10 cellular contexts compared by ENCODE assay signal in genomic region chr5:159240301-159240870, GRCh38. TPM values are rescaled to one million over a fixed set of nuclear protein-coding genes. Genes with fewer than 3 reads are reported as not detected.
DNase-seq lines count a peak whose midpoint lies in the region; TF ChIP-seq lines count a peak whose summit lies in the region.
"Had no signal": no experiment of that assay in that cellular context is flagged by ENCODE, and none has a peak within 500 bp of the region (broad histone marks: within the 10 kb centered on the region; RNA-seq: fewer than 3 reads in every experiment).

No MANE protein-coding gene starts in this region.

- in situ Hi-C loops in mammary epithelial cell (cut with MboI; ENCODE audit: low sequenced_read_pairs in 2 of 2): no loop called here

- H3F3A ChIP-seq in PC-9 (ENCODE audit: insufficient read depth, low read depth) (peaks cover 5% of the 10 kb centered on the region; the same call in 1 of the 2 replicates), neural progenitor cell (ENCODE audit: low read depth) (no peaks in the 10 kb centered on the region)

- H3K27me3 ChIP-seq in PC-9 (ENCODE audit: insufficient read depth, low read depth) (no peaks in the 10 kb centered on the region), mammary epithelial cell (ENCODE audit: insufficient read depth, low read length) (no peaks in the 10 kb centered on the region), neural progenitor cell (peaks cover 21% of the 10 kb centered on the region)
- H3K27me3 ChIP-seq: Peyer's patch had no signal

- H3K36me3 ChIP-seq in PC-9 (ENCODE audit: low read depth): no peaks in the 10 kb centered on the region
- H3K36me3 ChIP-seq in mammary epithelial cell (ENCODE audit: insufficient read depth, low read length): no peaks in the 10 kb centered on the region
- no peaks in the 10 kb centered on the region for H3K36me3 ChIP-seq in neural progenitor cell
- H3K36me3 ChIP-seq: left ventricle myocardium inferior, Peyer's patch had no signal

- H4K20me1 ChIP-seq in PC-9 (ENCODE audit: insufficient read depth): no peaks in the 10 kb centered on the region
- H4K20me1 ChIP-seq in mammary epithelial cell (ENCODE audit: insufficient read depth, low read length): no peaks in the 10 kb centered on the region
- no peaks in the 10 kb centered on the region for H4K20me1 ChIP-seq in neural progenitor cell (ENCODE audit: low read depth)

- H3K36me3 Mint-ChIP-seq in neural progenitor cell: no peaks in the 10 kb centered on the region

- H3K4me3 ChIP-seq in PC-9 (no peak overlapping the region), mammary epithelial cell (replicated peaks in 1 of 3; ENCODE audit: insufficient read depth in 1 of 3, low read depth in 2 of 3, low read length in 3 of 3) (no peak overlapping the region), neural progenitor cell (no peak overlapping the region)
- H3K4me3 ChIP-seq: left ventricle myocardium inferior, Peyer's patch had no signal

- dilution Hi-C loops in mammary epithelial cell (cut with HindIII; ENCODE audit: low sequenced_read_pairs): no loop called here

- no peak overlapping the region for H2AFZ ChIP-seq in PC-9
- no peak overlapping the region for H2AFZ ChIP-seq in mammary epithelial cell (ENCODE audit: low read depth, low read length)
- no peak overlapping the region for H2AFZ ChIP-seq in neural progenitor cell (replicated peaks)

- H3K27me3 Mint-ChIP-seq in neural progenitor cell (ENCODE audit: insufficient read depth, low read depth): peaks cover 2% of the 10 kb centered on the region

- CTCF ChIA-PET in PC-9 (lab: Charles Lee) (interaction anchor here (0.6 kb wide), 2 partner anchors 23 to 1160 kb away, joined by 6 read pairs; no protein-coding TSS in a partner anchor), mammary epithelial cell (lab: Charles Lee; ENCODE audit: low non-redundant PET) (no interaction called here)

- H3K9me3 Mint-ChIP-seq in neural progenitor cell: no peaks in the 10 kb centered on the region

- no peaks in the 10 kb centered on the region for H3K9me3 ChIP-seq in PC-9 (ENCODE audit: insufficient read depth, low read depth)
- H3K9me3 ChIP-seq in mammary epithelial cell (replicated peaks; ENCODE audit: insufficient read depth, low read length): no peaks in the 10 kb centered on the region
- H3K9me3 ChIP-seq in neural progenitor cell (ENCODE audit: low read depth): no peaks in the 10 kb centered on the region
- H3K9me3 ChIP-seq: left ventricle myocardium inferior, Peyer's patch had no signal

- BruUV-seq in PC-9 (replicated peaks; lab: Mats Ljungman, UMichigan) (no TSS peak), mammary epithelial cell (replicated peaks; lab: Mats Ljungman, UMichigan) (no TSS peak)

- no peaks in the 10 kb centered on the region for H3K4me1 Mint-ChIP-seq in neural progenitor cell

- WGBS in mammary epithelial cell (ENCODE audit: low coverage, missing lambda C conversion rate): 89% methylated on average over 4 of the region's 4 CpGs

- H3K79me2 ChIP-seq in PC-9 (ENCODE audit: low read depth) (no peaks in the 10 kb centered on the region), mammary epithelial cell (ENCODE audit: insufficient read depth, low read length) (no peaks in the 10 kb centered on the region), neural progenitor cell (ENCODE audit: low read depth) (no peaks in the 10 kb centered on the region)

- no peaks in the 10 kb centered on the region for H3K9me2 ChIP-seq in PC-9 (ENCODE audit: insufficient read depth)

- DNase-seq in activated CD4-positive, alpha-beta T cell treated with anti-CD3 and anti-CD28 coated beads for 48 hours: peak; percentile 24
- DNase-seq in activated CD4-positive, alpha-beta T cell treated with anti-CD3 and anti-CD28 coated beads, Interleukin-2, amount 50 U/mL, for 4 hours: no peak
- DNase-seq in PC-9 (peak; percentile 49 to 92), mammary epithelial cell (no peak), neural progenitor cell (ENCODE audit: low spot score) (no peak), GM10266 (ENCODE audit: extremely low spot score) (no peak), NCI-H128 (lab: John Stamatoyannopoulos, UW; ENCODE audit: unreplicated experiment) (no peak)
- DNase-seq in stimulated activated CD4-positive, alpha-beta T cell treated with anti-CD3 and anti-CD28 coated beads, Interleukin-4, amount 100 ng/mL, for 1 hour: peak; percentile 8
- DNase-seq: left ventricle myocardium inferior, Peyer's patch had no signal

- H3K4me3 Mint-ChIP-seq in neural progenitor cell: no peak overlapping the region

- TF ChIP-seq CTCF in PC-9 (conservative IDR thresholded peaks at IDR 0.05) (no peak), mammary epithelial cell (conservative IDR thresholded peaks at IDR 0.05 in 1 of 2, IDR thresholded peaks at IDR 0.05 in 1 of 2; ENCODE audit: extremely low read depth in 1 of 2, insufficient read depth in 1 of 2, low read depth in 1 of 2, low read length in 2 of 2) (no peak), neural progenitor cell (IDR thresholded peaks at IDR 0.05) (no peak), GM10266 (IDR thresholded peaks at IDR 0.05; ENCODE audit: control insufficient read depth, insufficient read depth, low read depth, missing control alignments) (no peak)

- POLR2A ChIA-PET in PC-9 (lab: Charles Lee; ENCODE audit: unreplicated experiment): interaction anchor here (0.6 kb wide), 2 partner anchors 33 to 99 kb away, joined by 4 to 6 read pairs; no protein-coding TSS in a partner anchor

- intact Hi-C loops in PC-9 (cut with micrococcal nuclease; ENCODE audit: unreplicated experiment) (loop anchor here (2.0 kb wide), 1 partner anchor 30 kb away; no protein-coding TSS in a partner anchor), mammary epithelial cell (cut with micrococcal nuclease) (no loop called here)

- H3K9ac ChIP-seq in mammary epithelial cell (ENCODE audit: insufficient read depth, low read length) (no peak overlapping the region), neural progenitor cell (no peak overlapping the region)

- H3K4me2 ChIP-seq in PC-9 (peak overlapping the region; percentile 47), mammary epithelial cell (ENCODE audit: insufficient read depth, low read depth, low read length) (peak overlapping the region; percentile 18), neural progenitor cell (no peak overlapping the region)

- no peak overlapping the region for H3K27ac Mint-ChIP-seq in neural progenitor cell

- H3K4me1 ChIP-seq in PC-9 (replicated peaks; ENCODE audit: insufficient read depth) (peaks cover 12% of the 10 kb centered on the region), mammary epithelial cell (ENCODE audit: insufficient read depth, low read length) (peaks cover 19% of the 10 kb centered on the region), neural progenitor cell (no peaks in the 10 kb centered on the region)
- H3K4me1 ChIP-seq: left ventricle myocardium inferior, Peyer's patch had no signal

- 0 out of 2 replicates have a peak overlapping the region, but pooled peaks have one; percentile 37 for H3K27ac ChIP-seq in PC-9
- H3K27ac ChIP-seq in mammary epithelial cell (ENCODE audit: insufficient read depth, low read depth, low read length): no peak overlapping the region
- H3K27ac ChIP-seq in neural progenitor cell: no peak overlapping the region
- H3K27ac ChIP-seq: left ventricle myocardium inferior, Peyer's patch had no signal

RNA-seq across cellular contexts. Expression of gene UBLCP1, which starts 22.7 kb away (rescaled TPM):
- total RNA-seq in PC-9 (2021) (22.1 and 27.8 TPM in 2 replicates), mammary epithelial cell (10 to 100 TPM; 30.2 to 36.5 TPM), neural progenitor cell (ENCODE audit: low replicate concordance) (43.4 and 79.1 TPM in 2 replicates)
- polyA plus RNA-seq in mammary epithelial cell: 15.4 TPM
- polyA minus RNA-seq in mammary epithelial cell: 13.3 TPM

RNA-seq across cellular contexts. Expression of gene RNF145, which starts 31.0 kb away (rescaled TPM):
- total RNA-seq in PC-9 (2021) (48.2 and 54.5 TPM in 2 replicates), mammary epithelial cell (10 to 100 TPM; 63.2 to 78.9 TPM), neural progenitor cell (ENCODE audit: low replicate concordance) (65.2 and 80.0 TPM in 2 replicates)
- polyA plus RNA-seq in mammary epithelial cell: 84.8 TPM
- 152 TPM for polyA minus RNA-seq in mammary epithelial cell

Comparison
In these comparisons a context has a peak if more than half of its experiments do, and no peak if none do; other contexts are left out.
1. DNase-seq: peak in activated CD4-positive, alpha-beta T cell treated with anti-CD3 and anti-CD28 coated beads for 48 hours (single experiment), PC-9 (2 of 2) and stimulated activated CD4-positive, alpha-beta T cell treated with anti-CD3 and anti-CD28 coated beads, Interleukin-4, amount 100 ng/mL, for 1 hour (single experiment); none in activated CD4-positive, alpha-beta T cell treated with anti-CD3 and anti-CD28 coated beads, Interleukin-2, amount 50 U/mL, for 4 hours (0 of 2), mammary epithelial cell (single experiment), neural progenitor cell (single experiment), GM10266 (single experiment) and NCI-H128 (single experiment).